In genomic region chr3:132730891-132731580, GRCh38 we compare ENCODE assay signal across 9 cellular contexts. TPM values are rescaled to one million over a fixed set of nuclear protein-coding genes. Genes with fewer than 3 reads are reported as not detected.
DNase-seq lines count a peak whose midpoint lies in the region; ATAC-seq, FAIRE-seq and TF ChIP-seq lines count a peak whose summit lies in the region.
"Had no signal": no experiment of that assay in that cellular context is flagged by ENCODE, and none has a peak within 500 bp of the region (broad histone marks: within the 10 kb centered on the region; RNA-seq: fewer than 3 reads in every experiment).

No MANE protein-coding gene starts in this region.

- WGBS in tibial nerve, 2 donors, result 7 to 8% methylated on average over 2 of the region's 2 CpGs

- H3K9me3 Mint-ChIP-seq in WTC11, result no peaks in the 10 kb centered on the region
- no peaks in the 10 kb centered on the region for H3K9me3 Mint-ChIP-seq in CD8-positive, alpha-beta T cell

- H3K4me3 Mint-ChIP-seq in WTC11, result no peak overlapping the region
- H3K4me3 Mint-ChIP-seq in CD8-positive, alpha-beta T cell, result no peak overlapping the region
- H3K4me3 Mint-ChIP-seq: activated naive CD8-positive, alpha-beta T cell had no signal

- POLR2A ChIA-PET in WTC11 (lab: Charles Lee), result interaction anchor here (0.6 kb wide), 1 partner anchor 645 kb away, joined by 3 read pairs; no protein-coding TSS in a partner anchor
- POLR2A ChIA-PET in CD8-positive, alpha-beta T cell (lab: Charles Lee), result no interaction called here

- no peak overlapping the region for H3K27ac ChIP-seq in tibial nerve
- no peak overlapping the region for H3K27ac ChIP-seq in CD8-positive, alpha-beta T cell (ENCODE audit: low read depth, low read length)

- H3K27me3 ChIP-seq in tibial nerve, result no peaks in the 10 kb centered on the region
- H3K27me3 ChIP-seq in CD8-positive, alpha-beta T cell (ENCODE audit: insufficient read depth, low read length), result peaks cover 5% of the 10 kb centered on the region

- TF ChIP-seq EP300 in tibial nerve (IDR thresholded peaks at IDR 0.05), result no peak

- FAIRE-seq in GM12891 (lab: Jason Lieb, UNC), result peak; percentile 13

- H3K9me3 ChIP-seq in tibial nerve, result no peaks in the 10 kb centered on the region
- no peaks in the 10 kb centered on the region for H3K9me3 ChIP-seq in CD8-positive, alpha-beta T cell (ENCODE audit: low read length)

- peak; percentile 94 for ATAC-seq in WTC11
- no peak for ATAC-seq in CD8-positive, alpha-beta T cell

- H3K4me1 Mint-ChIP-seq in WTC11, result peaks cover 10% of the 10 kb centered on the region; the same call in 1 of the 2 replicates
- H3K4me1 Mint-ChIP-seq in CD8-positive, alpha-beta T cell (ENCODE audit: low read depth), result peaks cover 1% of the 10 kb centered on the region

- no peak overlapping the region for H3K27ac Mint-ChIP-seq in WTC11
- H3K27ac Mint-ChIP-seq in CD8-positive, alpha-beta T cell, result no peak overlapping the region
- H3K27ac Mint-ChIP-seq: activated naive CD8-positive, alpha-beta T cell had no signal

- intact Hi-C loops in CD8-positive, alpha-beta T cell (cut with DNase I, micrococcal nuclease), result no loop called here

- TF ChIP-seq POLR2A in GM12891 (IDR thresholded peaks at IDR 0.05; ENCODE audit: low read depth, low read length) (no peak), tibial nerve (IDR thresholded peaks at IDR 0.05) (no peak)

- no peaks in the 10 kb centered on the region for H3K27me3 Mint-ChIP-seq in WTC11 (ENCODE audit: low read depth)
- H3K27me3 Mint-ChIP-seq in CD8-positive, alpha-beta T cell (ENCODE audit: low read depth), result peaks cover 18% of the 10 kb centered on the region

- no peaks in the 10 kb centered on the region for H3K36me3 ChIP-seq in tibial nerve
- H3K36me3 ChIP-seq in CD8-positive, alpha-beta T cell (ENCODE audit: insufficient read depth, low read length), result no peaks in the 10 kb centered on the region

- no peak for TF ChIP-seq CTCF in WTC11 (IDR thresholded peaks at IDR 0.05)
- TF ChIP-seq CTCF in tibial nerve (IDR thresholded peaks at IDR 0.05), result peak in 3 of 5 experiments; percentile 7 to 36 (median 26)
- TF ChIP-seq CTCF in CD8-positive, alpha-beta T cell (IDR thresholded peaks at IDR 0.05), result no peak

- H3K4me3 ChIP-seq in tibial nerve, result no peak overlapping the region
- H3K4me3 ChIP-seq in CD8-positive, alpha-beta T cell (ENCODE audit: low read depth, low read length), result no peak overlapping the region

- CTCF ChIA-PET in WTC11 (lab: Charles Lee), result interaction anchor here (0.6 to 2.2 kb wide), 42 partner anchors 8 to 847 kb away, joined by 3 to 21 read pairs (median 4); partner anchors contain the start of genes NPHP3 and TMEM108
- CTCF ChIA-PET in CD8-positive, alpha-beta T cell (lab: Charles Lee), result interaction anchor here (0.9 to 1.5 kb wide), 2 partner anchors 691 to 1197 kb away, joined by 4 read pairs; no protein-coding TSS in a partner anchor

- DNase-seq in A172 (ENCODE audit: low spot score), result peak; percentile 46
- DNase-seq in GM12891 (ENCODE audit: insufficient read length, low spot score), result no peak
- DNase-seq in NCI-H2107 (lab: John Stamatoyannopoulos, UW), result peak; percentile 58
- DNase-seq in WTC11 (ENCODE audit: low spot score), result no peak
- peak; percentile 58 for DNase-seq in iPS-NIHi7 (ENCODE audit: extremely low spot score)
- DNase-seq in tibial nerve (ENCODE audit: low spot score in 2 of 2), result no peak
- DNase-seq in CD8-positive, alpha-beta T cell, result no peak
- DNase-seq in effector CD4-positive, alpha-beta T cell, result no peak

- H3K36me3 Mint-ChIP-seq in WTC11, result no peaks in the 10 kb centered on the region
- no peaks in the 10 kb centered on the region for H3K36me3 Mint-ChIP-seq in CD8-positive, alpha-beta T cell
- H3K36me3 Mint-ChIP-seq: activated naive CD8-positive, alpha-beta T cell had no signal

- H3K4me1 ChIP-seq in tibial nerve, result peaks cover 0 to 6% (median 1%) of the 10 kb centered on the region in 4 donors
- no peaks in the 10 kb centered on the region for H3K4me1 ChIP-seq in CD8-positive, alpha-beta T cell (ENCODE audit: insufficient read depth, low read length)

TF ChIP-seq in GM12891, 5 proteins besides CTCF, POLR2A, EP300 and RAD21:
- no peak for TF ChIP-seq TAF1 (IDR thresholded peaks at IDR 0.05; ENCODE audit: low read depth, low read length)
- TF ChIP-seq PAX5 (IDR thresholded peaks at IDR 0.05; ENCODE audit: insufficient read depth, low read length, severe bottlenecking), result no peak
- no peak for TF ChIP-seq POLR2AphosphoS5 (IDR thresholded peaks at IDR 0.05; ENCODE audit: low read depth, low read length)
- no peak for TF ChIP-seq POU2F2 (IDR thresholded peaks at IDR 0.05; ENCODE audit: low read depth, low read length)
- TF ChIP-seq SPI1 (IDR thresholded peaks at IDR 0.05; ENCODE audit: low read depth, low read length), result no peak

TF ChIP-seq in WTC11, 78 proteins besides CTCF, POLR2A, EP300 and RAD21:
- TF ChIP-seq ZNF281 (CRISPR knock-in tag; IDR thresholded peaks at IDR 0.05), result no peak
- no peak for TF ChIP-seq TEAD1 (CRISPR knock-in tag; IDR thresholded peaks at IDR 0.05)

RNA-seq across cellular contexts. Expression of gene NPHP3, which starts 8.8 kb away (rescaled TPM):
- total RNA-seq in A172 (2014; rRNA removed; shearing (Covaris generic)), result 23.9 and 29.8 TPM in 2 replicates
- polyA plus RNA-seq in GM12891 (2012; ENCODE audit: low read depth, missing spikeins), result 3.0 TPM
- total RNA-seq in WTC11 (2021), result 13.1 to 15.4 TPM (median 14.7 TPM) in 3 replicates
- 10 to 100 TPM; 52.2 to 92.9 (median 69.4) TPM for total RNA-seq in tibial nerve
- 10 to 100 TPM; 21.9 to 24.6 TPM for total RNA-seq in CD8-positive, alpha-beta T cell

Comparison
In these comparisons a context has a peak if more than half of its experiments do, and no peak if none do; other contexts are left out.
1. DNase-seq: peak in A172 (single experiment), NCI-H2107 (single experiment) and iPS-NIHi7 (single experiment); none in GM12891 (single experiment), WTC11 (single experiment), tibial nerve (0 of 2), CD8-positive, alpha-beta T cell (0 of 7) and effector CD4-positive, alpha-beta T cell (single experiment).
2. CTCF ChIP-seq: peak in tibial nerve (3 of 5); none in WTC11 (single experiment) and CD8-positive, alpha-beta T cell (single experiment).